In the genomic region with DNA sequence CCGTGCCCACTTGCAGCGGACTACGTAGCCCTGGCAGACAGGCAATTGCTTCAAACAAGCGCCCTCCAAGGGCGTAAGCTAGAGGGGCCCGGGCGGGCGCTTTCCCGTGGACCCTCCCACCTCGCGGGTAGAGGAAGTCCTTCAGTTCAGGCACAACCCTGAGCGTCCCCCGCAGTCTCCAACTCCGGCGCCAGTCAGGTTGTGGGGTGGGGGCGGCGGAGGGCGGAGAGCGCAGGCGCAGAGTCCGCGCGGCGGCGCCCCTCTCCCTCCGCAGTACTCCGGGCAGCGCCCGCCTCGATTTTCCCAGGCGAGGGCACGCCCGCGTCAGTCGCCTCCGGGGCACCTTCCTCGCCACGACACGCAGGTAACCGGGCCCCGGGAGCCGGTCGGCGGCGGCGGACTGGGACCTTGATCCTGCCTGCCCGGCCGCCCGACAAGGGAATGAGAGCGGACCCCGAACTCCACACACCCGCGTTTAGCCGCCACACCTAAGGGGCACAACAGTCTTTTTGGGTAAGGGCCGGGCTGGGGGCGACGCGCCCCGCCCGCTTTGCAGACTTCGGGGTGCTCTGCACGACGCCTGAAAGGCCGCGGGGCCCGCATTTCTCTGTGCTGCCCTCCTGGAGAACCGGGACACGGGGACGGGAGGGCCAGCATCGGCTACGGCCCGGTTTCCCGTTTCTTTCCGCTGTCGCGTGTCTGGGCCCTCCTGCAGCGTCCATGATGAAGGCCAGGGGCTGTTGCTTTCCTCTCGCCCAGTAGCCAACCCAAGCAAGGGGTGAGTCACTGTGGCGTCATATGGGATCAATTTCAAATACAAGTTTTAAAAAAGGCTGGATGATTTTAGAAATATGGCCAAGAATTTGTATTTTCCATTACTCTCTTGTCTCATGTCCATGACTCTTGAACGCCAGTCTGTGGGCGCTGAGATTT, we compare ENCODE assay signal across 8 cellular contexts. TPM values are rescaled to one million over a fixed set of nuclear protein-coding genes. Genes with fewer than 3 reads are reported as not detected.
DNase-seq lines count a peak whose midpoint lies in the region; ATAC-seq and TF ChIP-seq lines count a peak whose summit lies in the region.

A gene (plus strand): TSS at position 276 of the 933 bp plus-strand sequence. CDS start 35,335 bp downstream, outside the sequence.

- H3K27me3 ChIP-seq in OCI-LY1 (ENCODE audit: insufficient read depth, low read length) (no peaks in the 10 kb centered on the region), tibial artery (peaks cover 0 to 12% of the 10 kb centered on the region in 2 donors)

- no peaks in the 10 kb centered on the region for H4K20me1 ChIP-seq in OCI-LY1 (ENCODE audit: insufficient read depth, low read length)

- H3K9me3 ChIP-seq in OCI-LY1 (ENCODE audit: low read length) (0 out of 2 replicates have a peak, but pooled peaks cover 3% of the 10 kb centered on the region), tibial artery (peaks cover 0 to 5% (median 0%) of the 10 kb centered on the region in 3 donors)

- ATAC-seq in HG03432 (IDR thresholded peaks at IDR 0.05; ENCODE audit: unreplicated experiment) (peak; percentile 49), HG02588 (IDR thresholded peaks at IDR 0.05; ENCODE audit: unreplicated experiment) (no peak)
- ATAC-seq in natural killer cell treated with Interleukin-12 subunit alpha and Interleukin-12 subunit beta and Interleukin-15 and Interleukin-18, amount 100 ng/mL, for 72 hours: peak; percentile 76 to 80

- H3K36me3 ChIP-seq in OCI-LY1 (ENCODE audit: insufficient read depth, low read length) (no peaks in the 10 kb centered on the region), tibial artery (no peaks in the 10 kb centered on the region)

- H3K4me1 Mint-ChIP-seq in natural killer cell treated with Interleukin-12 subunit alpha and Interleukin-12 subunit beta and Interleukin-15 and Interleukin-18, amount 100 ng/mL, for 72 hours (ENCODE audit: low read depth in 2 of 2): peaks cover 19 to 25% of the 10 kb centered on the region in 2 donors

- 0 out of 2 replicates have a peak, but pooled peaks have one; percentile 18 for TF ChIP-seq CTCF in OCI-LY1 (IDR thresholded peaks at IDR 0.05; ENCODE audit: low read length)
- peak; percentile 17 for TF ChIP-seq CTCF in foreskin fibroblast (IDR thresholded peaks at IDR 0.05; ENCODE audit: low read depth, low read length)
- TF ChIP-seq CTCF in tibial artery (IDR thresholded peaks at IDR 0.05): no peak

- DNase-seq in DMS153 treated with DMSO at 0.1 percent for 48 hours (lab: John Stamatoyannopoulos, UW; ENCODE audit: unreplicated experiment) (peak; percentile 65), foreskin fibroblast (peak; percentile 80 to 92), tibial artery (peak; percentile 39 to 68)
- peak; percentile 42 for DNase-seq in activated naive CD4-positive, alpha-beta T cell treated with Interleukin-2 at 50 U/mL for 16 hours
- no peak for DNase-seq in natural killer cell treated with Interleukin-12 subunit alpha and Interleukin-12 subunit beta and Interleukin-15 and Interleukin-18, amount 100 ng/mL, for 72 hours (ENCODE audit: low spot score)

- H3K4me3 Mint-ChIP-seq in natural killer cell treated with Interleukin-12 subunit alpha and Interleukin-12 subunit beta and Interleukin-15 and Interleukin-18, amount 100 ng/mL, for 72 hours: peak within 1 kb of the TSS; percentile 98

- peak within 1 kb of the TSS; percentile 62 for H3K4me3 ChIP-seq in OCI-LY1 (ENCODE audit: low read depth, low read length, poor library complexity, severe bottlenecking)
- H3K4me3 ChIP-seq in foreskin fibroblast (ENCODE audit: low read depth in 1 of 2, low read length in 2 of 2): peak within 1 kb of the TSS; percentile 72 to 79
- peak within 1 kb of the TSS; percentile 60 to 74 for H3K4me3 ChIP-seq in tibial artery

- H3K27ac ChIP-seq in OCI-LY1 (ENCODE audit: low read depth, low read length, poor library complexity, severe bottlenecking): no peak within 1 kb of the TSS
- peak within 1 kb of the TSS; percentile 70 to 73 for H3K27ac ChIP-seq in tibial artery

- peak within 1 kb of the TSS; percentile 63 for H3K9ac ChIP-seq in OCI-LY1 (ENCODE audit: low read length)

- H2AFZ ChIP-seq in OCI-LY1 (ENCODE audit: low read length): peak within 1 kb of the TSS; percentile 67

- no peaks in the 10 kb centered on the region for H3F3A ChIP-seq in OCI-LY1 (ENCODE audit: insufficient read depth, low read length)

- H3K9me3 Mint-ChIP-seq in natural killer cell treated with Interleukin-12 subunit alpha and Interleukin-12 subunit beta and Interleukin-15 and Interleukin-18, amount 100 ng/mL, for 72 hours: no peaks in the 10 kb centered on the region

- intact Hi-C loops in tibial artery (cut with DNase I; ENCODE audit: low total_unique reads): no loop called here

- no peaks in the 10 kb centered on the region for H3K79me2 ChIP-seq in OCI-LY1 (ENCODE audit: insufficient read depth, low read length)

- H3K27me3 Mint-ChIP-seq in natural killer cell treated with Interleukin-12 subunit alpha and Interleukin-12 subunit beta and Interleukin-15 and Interleukin-18, amount 100 ng/mL, for 72 hours: peaks cover 34 to 49% of the 10 kb centered on the region in 2 donors

- peak within 1 kb of the TSS; percentile 87 for H3K4me2 ChIP-seq in OCI-LY1 (ENCODE audit: low read length)

- H3K27ac Mint-ChIP-seq in natural killer cell treated with Interleukin-12 subunit alpha and Interleukin-12 subunit beta and Interleukin-15 and Interleukin-18, amount 100 ng/mL, for 72 hours: peak within 1 kb of the TSS; percentile 58 to 71

- H3K4me1 ChIP-seq in OCI-LY1 (ENCODE audit: insufficient read depth, low read length, severe bottlenecking): peaks cover 14% of the 10 kb centered on the region
- peaks cover 0 to 24% (median 16%) of the 10 kb centered on the region in 4 donors for H3K4me1 ChIP-seq in tibial artery

- H3K9me2 ChIP-seq in OCI-LY1 (ENCODE audit: low read depth, low read length): no peaks in the 10 kb centered on the region

- H3K36me3 Mint-ChIP-seq in natural killer cell treated with Interleukin-12 subunit alpha and Interleukin-12 subunit beta and Interleukin-15 and Interleukin-18, amount 100 ng/mL, for 72 hours: peaks cover 12% of the 10 kb centered on the region

RNA-seq across cellular contexts. Expression of the gene that starts here (rescaled TPM):
- 1 to 10 TPM in 1 of 2 donors, under 1 TPM in 1; 0.76 to 2.1 TPM for total RNA-seq in natural killer cell treated with Interleukin-12 subunit alpha and Interleukin-12 subunit beta and Interleukin-15 and Interleukin-18, amount 100 ng/mL, for 72 hours

Comparison
In these comparisons a context has a peak if more than half of its experiments do, and no peak if none do; other contexts are left out.
1. CTCF ChIP-seq: peak in OCI-LY1 (single experiment) and foreskin fibroblast (single experiment); none in tibial artery (0 of 2).
2. Peak in every context shown above with its lines, with median percentiles within 50 percentile points of each other: H3K4me3 ChIP-seq.